In the genomic region with DNA sequence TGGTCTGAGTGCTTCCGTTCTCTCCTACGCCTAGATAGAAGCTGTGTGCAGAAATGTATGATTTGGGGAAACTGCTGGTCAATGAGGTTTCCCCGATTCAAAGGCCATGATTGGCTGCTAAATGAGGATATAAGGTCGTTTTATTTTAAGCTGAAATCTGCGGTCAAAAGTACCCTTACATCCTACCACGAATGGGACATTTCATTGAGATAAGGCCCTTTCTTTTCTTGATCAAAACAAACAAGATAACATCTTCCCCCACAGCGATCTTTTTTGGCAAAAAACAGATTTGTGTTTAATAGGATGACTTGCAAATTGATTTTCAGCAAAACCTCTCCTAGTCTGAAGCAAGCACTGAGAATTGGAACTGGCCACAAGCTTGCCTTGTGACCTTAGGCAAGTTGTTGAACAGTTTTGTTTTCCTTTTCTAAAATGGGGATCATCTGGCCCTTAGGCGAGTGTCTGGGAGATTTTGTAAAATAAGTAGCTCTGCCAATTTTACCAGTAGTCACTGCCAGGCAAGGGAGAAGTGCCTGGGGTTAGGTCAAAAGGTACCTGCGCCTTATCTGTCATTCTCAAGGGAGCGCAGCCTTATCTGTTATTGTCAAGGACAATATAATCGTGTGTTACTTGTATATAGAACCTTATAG, we compare ENCODE assay signal across 8 cellular contexts. TPM values are rescaled to one million over a fixed set of nuclear protein-coding genes. Genes with fewer than 3 reads are reported as not detected.
DNase-seq lines count a peak whose midpoint lies in the region; ATAC-seq, FAIRE-seq and TF ChIP-seq lines count a peak whose summit lies in the region.

No MANE protein-coding gene starts in this region.

- H3K36me3 Mint-ChIP-seq in stimulated activated naive B cell treated with anti-CD40 and anti-IgM and Interleukin-4, amounts not matched to agents 10 μg/mL and 1 μg/mL and 100 μg/mL, for 72 hours: peaks cover 21 to 22% of the 10 kb centered on the region in 2 donors

- TF ChIP-seq EP300 in A549 (IDR thresholded peaks at IDR 0.05): no peak

- peak overlapping the region; percentile 88 to 92 for H3K4me3 Mint-ChIP-seq in stimulated activated naive B cell treated with anti-CD40 and anti-IgM and Interleukin-4, amounts not matched to agents 10 μg/mL and 1 μg/mL and 100 μg/mL, for 72 hours

- H3K9me3 Mint-ChIP-seq in stimulated activated naive B cell treated with anti-CD40 and anti-IgM and Interleukin-4, amounts not matched to agents 10 μg/mL and 1 μg/mL and 100 μg/mL, for 72 hours: no peaks in the 10 kb centered on the region

- H3K27me3 ChIP-seq in ascending aorta (no peaks in the 10 kb centered on the region), iPS DF 6.9 (ENCODE audit: control insufficient read depth, insufficient read depth, low read length) (no peaks in the 10 kb centered on the region)

- in situ Hi-C loops in KBM-7 (cut with MboI; ENCODE audit: low pct_unique_long_range_greater_than_20kb, low sequenced_read_pairs): no loop called here

- no peaks in the 10 kb centered on the region for H3K9me3 ChIP-seq in A549
- no peaks in the 10 kb centered on the region for H3K9me3 ChIP-seq in ascending aorta
- H3K9me3 ChIP-seq in iPS DF 6.9 (ENCODE audit: control insufficient read depth, insufficient read depth, low read length): no peaks in the 10 kb centered on the region

- no peak for FAIRE-seq in A549 (lab: Jason Lieb, UNC)

- intact Hi-C loops in ascending aorta (cut with DNase I): loop anchor here (1.0 to 10.0 kb wide), 4 partner anchors 18 to 1106 kb away; partner anchors contain the start of genes COIL, DYNLL2 and TRIM25

- H3K4me1 Mint-ChIP-seq in stimulated activated naive B cell treated with anti-CD40 and anti-IgM and Interleukin-4, amounts not matched to agents 10 μg/mL and 1 μg/mL and 100 μg/mL, for 72 hours: peaks cover 18 to 34% of the 10 kb centered on the region in 2 donors

- no peak for TF ChIP-seq CTCF in A549 (IDR thresholded peaks at IDR 0.05)
- TF ChIP-seq CTCF in ascending aorta (IDR thresholded peaks at IDR 0.05): no peak

- peak overlapping the region; percentile 36 to 57; a peak in 5 of 6 replicates for H3K27ac ChIP-seq in A549
- H3K27ac ChIP-seq in ascending aorta: peak overlapping the region; percentile 46 to 47
- H3K27ac ChIP-seq in iPS DF 6.9 (ENCODE audit: low read length): no peak overlapping the region

- no peak for TF ChIP-seq POLR2A in A549 (IDR thresholded peaks at IDR 0.05; ENCODE audit: low read length)

- H3K36me3 ChIP-seq in ascending aorta (peaks cover 9 to 11% of the 10 kb centered on the region in 2 donors), iPS DF 6.9 (ENCODE audit: control insufficient read depth, insufficient read depth, low read length) (no peaks in the 10 kb centered on the region)

- H3K27ac Mint-ChIP-seq in stimulated activated naive B cell treated with anti-CD40 and anti-IgM and Interleukin-4, amounts not matched to agents 10 μg/mL and 1 μg/mL and 100 μg/mL, for 72 hours: peak overlapping the region; percentile 97

- DNase-seq in A549 (ENCODE audit: low read depth in 1 of 2, low spot score in 1 of 2): no peak
- DNase-seq in KBM-7: peak; percentile 86
- no peak for DNase-seq in ascending aorta (ENCODE audit: low spot score in 2 of 2)
- DNase-seq in iPS DF 6.9 (ENCODE audit: low read depth, low spot score): no peak
- DNase-seq in stimulated activated naive B cell treated with anti-CD40 and anti-IgM and Interleukin-4, amounts not matched to agents 10 μg/mL and 1 μg/mL and 100 μg/mL, for 72 hours: peak; percentile 17
- DNase-seq in stimulated activated CD4-positive, alpha-beta T cell treated with anti-CD3 and anti-CD28 coated beads, Interleukin-4, amount 100 ng/mL, for 4 hours: no peak

- H3K4me3 ChIP-seq in A549: peak overlapping the region; percentile 51
- peak overlapping the region; percentile 60 to 89 for H3K4me3 ChIP-seq in ascending aorta
- peak overlapping the region; percentile 20; the same call in 1 of the 2 replicates for H3K4me3 ChIP-seq in iPS DF 6.9 (ENCODE audit: low read length)

- POLR2A ChIA-PET in A549 (lab: Yijun Ruan, JAX): interaction anchor here (0.7 to 1.3 kb wide), 7 partner anchors 16 to 1104 kb away, joined by 3 to 6 read pairs (median 3); partner anchors contain the start of genes C17orf67, DGKE and TRIM25

- H3K4me1 ChIP-seq in A549: peaks cover 11% of the 10 kb centered on the region; the same call in 1 of the 3 replicates
- H3K4me1 ChIP-seq in ascending aorta: peaks cover 0 to 10% of the 10 kb centered on the region in 2 donors
- no peaks in the 10 kb centered on the region; the same call in 1 of the 2 replicates for H3K4me1 ChIP-seq in iPS DF 6.9 (ENCODE audit: control insufficient read depth, insufficient read depth, low read length)

- peak in 1 of 2 experiments; percentile 6; a peak in 2 of 6 replicates for ATAC-seq in A549
- ATAC-seq in GM18870 (IDR thresholded peaks at IDR 0.05; ENCODE audit: unreplicated experiment): peak; percentile 19
- peak; percentile 80 to 84 for ATAC-seq in stimulated activated naive B cell treated with anti-CD40 and anti-IgM and Interleukin-4, amounts not matched to agents 10 μg/mL and 1 μg/mL and 100 μg/mL, for 72 hours (replicated peaks)
- no peak for ATAC-seq in HG02884 (IDR thresholded peaks at IDR 0.05; ENCODE audit: unreplicated experiment)

- H3K4me2 ChIP-seq in A549: peak overlapping the region; percentile 69

- H3K27me3 Mint-ChIP-seq in stimulated activated naive B cell treated with anti-CD40 and anti-IgM and Interleukin-4, amounts not matched to agents 10 μg/mL and 1 μg/mL and 100 μg/mL, for 72 hours: peaks cover 0 to 7% of the 10 kb centered on the region in 2 donors

- WGBS in A549 (ENCODE audit: missing lambda C conversion rate): 52% methylated on average over 11 of the region's 11 CpGs
- no CpG with 5 or more reads among the region's 11 CpGs for WGBS in iPS DF 6.9 (ENCODE audit: insufficient coverage, insufficient read length)

- no peak for TF ChIP-seq RAD21 in A549 (conservative IDR thresholded peaks at IDR 0.05 in 1 of 2, IDR thresholded peaks at IDR 0.05 in 1 of 2)

- CTCF ChIA-PET in A549 (lab: Yijun Ruan, JAX): interaction anchor here (0.5 to 2.0 kb wide), 5 partner anchors 9 to 159 kb away, joined by 3 to 6 read pairs (median 4); partner anchors contain the start of gene COIL

TF ChIP-seq in A549, 52 proteins besides CTCF, POLR2A, EP300 and RAD21 (continues in another document):
- TF ChIP-seq RCOR1 (IDR thresholded peaks at IDR 0.05; ENCODE audit: low read depth, low read length): no peak
- no peak for TF ChIP-seq CHD4 (IDR thresholded peaks at IDR 0.05; ENCODE audit: borderline replicate concordance)
- TF ChIP-seq, protein P1, sequence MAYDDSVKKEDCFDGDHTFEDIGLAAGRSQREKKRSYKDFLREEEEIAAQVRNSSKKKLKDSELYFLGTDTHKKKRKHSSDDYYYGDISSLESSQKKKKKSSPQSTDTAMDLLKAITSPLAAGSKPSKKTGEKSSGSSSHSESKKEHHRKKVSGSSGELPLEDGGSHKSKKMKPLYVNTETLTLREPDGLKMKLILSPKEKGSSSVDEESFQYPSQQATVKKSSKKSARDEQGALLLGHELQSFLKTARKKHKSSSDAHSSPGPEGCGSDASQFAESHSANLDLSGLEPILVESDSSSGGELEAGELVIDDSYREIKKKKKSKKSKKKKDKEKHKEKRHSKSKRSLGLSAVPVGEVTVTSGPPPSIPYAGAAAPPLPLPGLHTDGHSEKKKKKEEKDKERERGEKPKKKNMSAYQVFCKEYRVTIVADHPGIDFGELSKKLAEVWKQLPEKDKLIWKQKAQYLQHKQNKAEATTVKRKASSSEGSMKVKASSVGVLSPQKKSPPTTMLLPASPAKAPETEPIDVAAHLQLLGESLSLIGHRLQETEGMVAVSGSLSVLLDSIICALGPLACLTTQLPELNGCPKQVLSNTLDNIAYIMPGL (CRISPR knock-in tag; IDR thresholded peaks at IDR 0.05; ENCODE audit: borderline replicate concordance): no peak
- peak; percentile 42 for TF ChIP-seq MAFK (IDR thresholded peaks at IDR 0.05; ENCODE audit: partially characterized antibody)
- no peak for TF ChIP-seq CBX2 (IDR thresholded peaks at IDR 0.05; ENCODE audit: borderline replicate concordance, low read depth)
- no peak for TF ChIP-seq E2F6 (IDR thresholded peaks at IDR 0.05; ENCODE audit: borderline replicate concordance, low read depth)
- TF ChIP-seq, protein P2, sequence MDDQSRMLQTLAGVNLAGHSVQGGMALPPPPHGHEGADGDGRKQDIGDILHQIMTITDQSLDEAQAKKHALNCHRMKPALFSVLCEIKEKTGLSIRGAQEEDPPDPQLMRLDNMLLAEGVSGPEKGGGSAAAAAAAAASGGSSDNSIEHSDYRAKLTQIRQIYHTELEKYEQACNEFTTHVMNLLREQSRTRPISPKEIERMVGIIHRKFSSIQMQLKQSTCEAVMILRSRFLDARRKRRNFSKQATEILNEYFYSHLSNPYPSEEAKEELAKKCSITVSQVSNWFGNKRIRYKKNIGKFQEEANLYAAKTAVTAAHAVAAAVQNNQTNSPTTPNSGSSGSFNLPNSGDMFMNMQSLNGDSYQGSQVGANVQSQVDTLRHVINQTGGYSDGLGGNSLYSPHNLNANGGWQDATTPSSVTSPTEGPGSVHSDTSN (IDR thresholded peaks at IDR 0.05): no peak
- peak; percentile 81 for TF ChIP-seq NFE2L2 (conservative IDR thresholded peaks at IDR 0.05; ENCODE audit: low read length)
- TF ChIP-seq ZC3H11A (IDR thresholded peaks at IDR 0.05): no peak
- no peak for TF ChIP-seq NR3C1 (IDR thresholded peaks at IDR 0.05)
- no peak for TF ChIP-seq KDM5A (IDR thresholded peaks at IDR 0.05)

RNA-seq across cellular contexts. Expression of gene SCPEP1, which starts 0.6 kb away (rescaled TPM):
- 42.9 and 45.0 TPM in 2 replicates for polyA plus RNA-seq in A549 (2011; rRNA removed)
- 25.0 and 28.2 TPM in 2 replicates for polyA plus RNA-seq in A549 (2012; cell fraction: cytosol; rRNA removed)
- 48.4 and 51.3 TPM in 2 replicates for polyA plus RNA-seq in A549 (2012; cell fraction: nucleus; rRNA removed)
- polyA plus RNA-seq in A549 (2017; fragmentation: RNase III; extraction: RNeasy Plus Mini Kit Qiagen cat#74134 plus additional on column Dnase treatment): 37.5 to 47.6 TPM (median 44.5 TPM) in 3 replicates
- 7.3 and 7.4 TPM in 2 replicates for polyA minus RNA-seq in A549 (2011; rRNA and poly(A)+ RNA removed)
- total RNA-seq in ascending aorta: 76.2 TPM

RNA-seq across cellular contexts. Expression of gene COIL, which starts 17.7 kb away (rescaled TPM):
- polyA plus RNA-seq in A549 (2011; rRNA removed) (13.5 and 16.9 TPM in 2 replicates), A549 (2017; fragmentation: RNase III; extraction: RNeasy Plus Mini Kit Qiagen cat#74134 plus additional on column Dnase treatment) (19.9 to 20.7 TPM (median 20.3 TPM) in 3 replicates)
- polyA plus RNA-seq in A549 (2012; cell fraction: cytosol; rRNA removed): 4.5 and 4.6 TPM in 2 replicates
- polyA plus RNA-seq in A549 (2012; cell fraction: nucleus; rRNA removed): 3.7 and 5.9 TPM in 2 replicates
- polyA minus RNA-seq in A549 (2011; rRNA and poly(A)+ RNA removed): 6.9 and 7.2 TPM in 2 replicates
- total RNA-seq in ascending aorta: 4.8 TPM

Comparison
In these comparisons a context has a peak if more than half of its experiments do, and no peak if none do; other contexts are left out.
1. DNase-seq: peak in KBM-7 (single experiment) and stimulated activated naive B cell treated with anti-CD40 and anti-IgM and Interleukin-4, amounts not matched to agents 10 μg/mL and 1 μg/mL and 100 μg/mL, for 72 hours (single experiment); none in A549 (0 of 2), ascending aorta (0 of 2), iPS DF 6.9 (single experiment) and stimulated activated CD4-positive, alpha-beta T cell treated with anti-CD3 and anti-CD28 coated beads, Interleukin-4, amount 100 ng/mL, for 4 hours (0 of 2).
2. H3K4me3 ChIP-seq: peak in every context shown above with its lines; median percentile 74 in ascending aorta; 51 in A549; 20 in iPS DF 6.9.